ENCODE assay signal across 10 cellular contexts in genomic region chr6:5763871-5764270, GRCh38.
DNase-seq lines count a peak whose midpoint lies in the region; ATAC-seq and TF ChIP-seq lines count a peak whose summit lies in the region.
"Had no signal": no experiment of that assay in that cellular context is flagged by ENCODE, and none has a peak within 500 bp of the region (broad histone marks: within the 10 kb centered on the region; RNA-seq: fewer than 3 reads in every experiment).

No MANE protein-coding gene starts in this region.

- TF ChIP-seq CTCF in SK-N-SH (IDR thresholded peaks at IDR 0.05), result no peak
- TF ChIP-seq CTCF in IMR-90 (conservative IDR thresholded peaks at IDR 0.05; ENCODE audit: low read depth, low read length), result no peak
- TF ChIP-seq CTCF in suprapubic skin (IDR thresholded peaks at IDR 0.05), result no peak

- TF ChIP-seq POLR2A in IMR-90 (IDR thresholded peaks at IDR 0.05; ENCODE audit: low read depth, low read length) (no peak), suprapubic skin (IDR thresholded peaks at IDR 0.05) (no peak)

- H3K4me3 ChIP-seq in SK-N-SH (ENCODE audit: low read depth in 2 of 2, low read length in 1 of 2) (no peak overlapping the region), IMR-90 (ENCODE audit: insufficient read depth, low read depth, low read length) (no peak overlapping the region), suprapubic skin (no peak overlapping the region)
- H3K4me3 ChIP-seq: A549 had no signal

- no peaks in the 10 kb centered on the region for H3F3A ChIP-seq in SK-N-SH (replicated peaks; ENCODE audit: insufficient read depth)

- H4K91ac ChIP-seq in IMR-90 (ENCODE audit: insufficient read depth, low read depth, low read length), result no peak overlapping the region

- no peaks in the 10 kb centered on the region for H4K20me1 ChIP-seq in SK-N-SH (ENCODE audit: insufficient read depth)
- no peaks in the 10 kb centered on the region for H4K20me1 ChIP-seq in IMR-90 (ENCODE audit: insufficient read depth, low read length)

- H3K36me3 ChIP-seq in SK-N-SH (replicated peaks in 1 of 2; ENCODE audit: control insufficient read depth in 1 of 2, insufficient read depth in 2 of 2, low read length in 1 of 2) (no peaks in the 10 kb centered on the region), IMR-90 (ENCODE audit: control insufficient read depth, insufficient read depth, low read length) (no peaks in the 10 kb centered on the region), suprapubic skin (no peaks in the 10 kb centered on the region)

- H3K9me1 ChIP-seq in IMR-90 (ENCODE audit: insufficient read depth, low read length), result no peaks in the 10 kb centered on the region

- no peaks in the 10 kb centered on the region for H3K79me2 ChIP-seq in SK-N-SH (ENCODE audit: insufficient read depth)

- H3K4ac ChIP-seq in IMR-90 (ENCODE audit: low read depth, low read length), result no peak overlapping the region

- H3K4me1 ChIP-seq in SK-N-SH (ENCODE audit: control insufficient read depth in 1 of 2, insufficient read depth in 2 of 2, low read depth in 1 of 2, low read length in 1 of 2) (no peaks in the 10 kb centered on the region), IMR-90 (ENCODE audit: control insufficient read depth, insufficient read depth, low read length) (no peaks in the 10 kb centered on the region), suprapubic skin (peaks cover 6% of the 10 kb centered on the region)
- H3K4me1 ChIP-seq: A549 had no signal

- H2BK20ac ChIP-seq in IMR-90 (ENCODE audit: low read depth, low read length), result no peak overlapping the region

- in situ Hi-C loops in IMR-90 (cut with MboI; ENCODE audit: low sequenced_read_pairs), result no loop called here

- no peak overlapping the region for H2AK9ac ChIP-seq in IMR-90 (replicated peaks; ENCODE audit: low read depth, low read length, poor library complexity)

- TF ChIP-seq RAD21 in SK-N-SH (IDR thresholded peaks at IDR 0.05; ENCODE audit: low read length), result no peak
- TF ChIP-seq RAD21 in IMR-90 (IDR thresholded peaks at IDR 0.05; ENCODE audit: low read length), result no peak

- H2BK5ac ChIP-seq in IMR-90 (ENCODE audit: low read depth, low read length, poor library complexity, severe bottlenecking), result no peak overlapping the region

- H3K27me3 ChIP-seq in SK-N-SH (ENCODE audit: insufficient read depth), result no peaks in the 10 kb centered on the region
- H3K27me3 ChIP-seq in IMR-90 (ENCODE audit: control insufficient read depth, insufficient read depth, low read length), result no peaks in the 10 kb centered on the region
- H3K27me3 ChIP-seq in suprapubic skin, result no peaks in the 10 kb centered on the region

- H3K9ac ChIP-seq in SK-N-SH, result no peak overlapping the region
- no peak overlapping the region for H3K9ac ChIP-seq in IMR-90 (ENCODE audit: low read depth, low read length)

- H2AFZ ChIP-seq in SK-N-SH (ENCODE audit: low read depth), result no peak overlapping the region
- H2AFZ ChIP-seq in IMR-90 (replicated peaks; ENCODE audit: low read length, poor library complexity), result no peak overlapping the region

- no peaks in the 10 kb centered on the region for H3K79me1 ChIP-seq in IMR-90 (ENCODE audit: low read depth in 1 of 2, low read length in 2 of 2)

- BruUV-seq in IMR-90 (replicated peaks; lab: Mats Ljungman, UMichigan), result no TSS peak

- no peak overlapping the region for H2AK5ac ChIP-seq in IMR-90 (ENCODE audit: low read depth, low read length)

- no peak for TF ChIP-seq EP300 in SK-N-SH (IDR thresholded peaks at IDR 0.05; ENCODE audit: borderline replicate concordance in 1 of 2, low read depth in 1 of 2, low read length in 1 of 2)
- no peak for TF ChIP-seq EP300 in suprapubic skin (IDR thresholded peaks at IDR 0.05)

- H3K18ac ChIP-seq in IMR-90 (ENCODE audit: low read depth, low read length), result no peak overlapping the region

- no peak for DNase-seq in SK-N-SH
- DNase-seq in IMR-90, result peak; percentile 8
- DNase-seq in germinal center (ENCODE audit: low spot score), result peak; percentile 59
- no peak for DNase-seq in suprapubic skin (ENCODE audit: low spot score in 2 of 2)
- no peak for DNase-seq in UCSD-AML1 (lab: John Stamatoyannopoulos, UW; ENCODE audit: unreplicated experiment)
- DNase-seq in NCI-H1105 (lab: John Stamatoyannopoulos, UW), result no peak
- DNase-seq: H9 had no signal

- dilution Hi-C loops in IMR-90 (cut with HindIII; ENCODE audit: low sequenced_read_pairs, unreplicated experiment), result no loop called here

- H3K56ac ChIP-seq in IMR-90 (ENCODE audit: extremely low read depth, insufficient read depth, low read length), result no peak overlapping the region

- H3K23ac ChIP-seq in IMR-90 (ENCODE audit: low read depth, low read length), result no peak overlapping the region

- no peak overlapping the region for H4K5ac ChIP-seq in IMR-90 (ENCODE audit: low read depth, low read length)

- H3K9me2 ChIP-seq in SK-N-SH, result no peaks in the 10 kb centered on the region

- no peak overlapping the region for H2BK15ac ChIP-seq in IMR-90 (ENCODE audit: low read depth, low read length)

- H2BK120ac ChIP-seq in IMR-90 (ENCODE audit: low read depth, low read length), result no peak overlapping the region

- CTCF ChIA-PET in SK-N-SH (lab: Yijun Ruan, JAX) (interaction anchor here (1.1 to 3.0 kb wide), 2 partner anchors 17 to 293 kb away, joined by 3 to 11 read pairs; no protein-coding TSS in a partner anchor), IMR-90 (lab: Yijun Ruan, JAX) (interaction anchor here (0.7 to 1.4 kb wide), 2 partner anchors 293 to 353 kb away, joined by 3 to 6 read pairs; no protein-coding TSS in a partner anchor)

- H3K14ac ChIP-seq in IMR-90 (replicated peaks; ENCODE audit: low read depth, low read length), result no peak overlapping the region

- ATAC-seq in SK-N-SH treated with all-trans-retinoic acid at 6 μM for 48 hours (0 out of 3 replicates have a peak, but pooled peaks have one; percentile 18), IMR-90 (ENCODE audit: low read depth) (no peak; the same call in 1 of the 2 replicates), HG03442 (IDR thresholded peaks at IDR 0.05; ENCODE audit: unreplicated experiment) (no peak)
- ATAC-seq: A549 had no signal

- H3K27ac ChIP-seq in SK-N-SH (ENCODE audit: low read depth in 2 of 2, low read length in 1 of 2) (peak overlapping the region in 1 of 2 experiments; percentile 4; a peak in 1 of 4 replicates), IMR-90 (ENCODE audit: insufficient read depth, low read length) (no peak overlapping the region), suprapubic skin (peak overlapping the region; percentile 59)
- H3K27ac ChIP-seq: A549 had no signal

- H4K8ac ChIP-seq in IMR-90 (ENCODE audit: low read depth in 2 of 2, low read length in 2 of 2), result no peak overlapping the region

- WGBS in SK-N-SH (ENCODE audit: low lambda C conversion rate), result 94% methylated on average over 7 of the region's 8 CpGs
- WGBS in IMR-90 (ENCODE audit: extremely low coverage in 2 of 2, insufficient read length in 1 of 2), 2 experiments, result no CpG with 5 or more reads among the region's 8 CpGs
- 79% methylated on average over 8 of the region's 8 CpGs for WGBS in suprapubic skin

- no peaks in the 10 kb centered on the region for H3K9me3 ChIP-seq in SK-N-SH
- H3K9me3 ChIP-seq in IMR-90 (ENCODE audit: control insufficient read depth, insufficient read depth, low read length), result no peaks in the 10 kb centered on the region
- no peaks in the 10 kb centered on the region for H3K9me3 ChIP-seq in suprapubic skin
- H3K9me3 ChIP-seq: A549 had no signal

- no peak overlapping the region for H3K4me2 ChIP-seq in SK-N-SH
- no peak overlapping the region for H3K4me2 ChIP-seq in IMR-90 (ENCODE audit: low read depth, low read length)
- H3K4me2 ChIP-seq: A549 had no signal

- POLR2A ChIA-PET in SK-N-SH (lab: Yijun Ruan, JAX) (no interaction called here), IMR-90 (lab: Charles Lee; ENCODE audit: unreplicated experiment) (no interaction called here)

- intact Hi-C loops in IMR-90 (cut with micrococcal nuclease), result no loop called here

TF ChIP-seq in SK-N-SH treated with all-trans-retinoic acid at 6 μM for 48 hours, 23 proteins besides CTCF, POLR2A, EP300 and RAD21 (continues in another document):
- TF ChIP-seq ZC3H10 (CRISPR knock-in tag; IDR thresholded peaks at IDR 0.05) (no peak), GLIS3 (CRISPR knock-in tag; IDR thresholded peaks at IDR 0.05) (no peak), ZFP30 (CRISPR knock-in tag; IDR thresholded peaks at IDR 0.05) (no peak), TOX (CRISPR knock-in tag; IDR thresholded peaks at IDR 0.05; ENCODE audit: borderline replicate concordance) (no peak), ARNTL (CRISPR knock-in tag; IDR thresholded peaks at IDR 0.05; ENCODE audit: borderline replicate concordance, low read depth) (no peak), ZNF70 (CRISPR knock-in tag; IDR thresholded peaks at IDR 0.05) (no peak), ZNF565 (CRISPR knock-in tag; conservative IDR thresholded peaks at IDR 0.05; ENCODE audit: low read depth) (no peak), ZNF8 (CRISPR knock-in tag; IDR thresholded peaks at IDR 0.05) (no peak), TCF4 (CRISPR knock-in tag; IDR thresholded peaks at IDR 0.05; ENCODE audit: borderline replicate concordance) (no peak), ZFP3 (CRISPR knock-in tag; IDR thresholded peaks at IDR 0.05) (no peak)

TF ChIP-seq in SK-N-SH, 30 proteins besides CTCF, POLR2A, EP300 and RAD21 (continues in another document):
- TF ChIP-seq FOXM1 (IDR thresholded peaks at IDR 0.05; ENCODE audit: low read depth) (no peak), MXI1 (IDR thresholded peaks at IDR 0.05; ENCODE audit: low read depth, low read length) (no peak), RXRA (IDR thresholded peaks at IDR 0.05; ENCODE audit: borderline replicate concordance, low read depth) (no peak), USF1 (IDR thresholded peaks at IDR 0.05; ENCODE audit: borderline replicate concordance, low read depth) (no peak)

TF ChIP-seq in IMR-90, 13 proteins besides CTCF, POLR2A, EP300 and RAD21 (continues in another document):
- TF ChIP-seq CHD1 (IDR thresholded peaks at IDR 0.05; ENCODE audit: low read depth, low read length) (no peak), RFX5 (IDR thresholded peaks at IDR 0.05; ENCODE audit: low read depth, low read length) (no peak), USF2 (IDR thresholded peaks at IDR 0.05; ENCODE audit: low read depth, low read length) (no peak), CEBPB (IDR thresholded peaks at IDR 0.05; ENCODE audit: low read depth, low read length) (no peak), MAZ (IDR thresholded peaks at IDR 0.05; ENCODE audit: borderline replicate concordance, low read depth, low read length) (no peak)

Comparison
In these comparisons a context has a peak if more than half of its experiments do, and no peak if none do; other contexts are left out.
1. DNase-seq: peak in IMR-90 (single experiment) and germinal center (single experiment); none in SK-N-SH (single experiment), suprapubic skin (0 of 2), UCSD-AML1 (single experiment) and NCI-H1105 (single experiment).